In the genomic region with DNA sequence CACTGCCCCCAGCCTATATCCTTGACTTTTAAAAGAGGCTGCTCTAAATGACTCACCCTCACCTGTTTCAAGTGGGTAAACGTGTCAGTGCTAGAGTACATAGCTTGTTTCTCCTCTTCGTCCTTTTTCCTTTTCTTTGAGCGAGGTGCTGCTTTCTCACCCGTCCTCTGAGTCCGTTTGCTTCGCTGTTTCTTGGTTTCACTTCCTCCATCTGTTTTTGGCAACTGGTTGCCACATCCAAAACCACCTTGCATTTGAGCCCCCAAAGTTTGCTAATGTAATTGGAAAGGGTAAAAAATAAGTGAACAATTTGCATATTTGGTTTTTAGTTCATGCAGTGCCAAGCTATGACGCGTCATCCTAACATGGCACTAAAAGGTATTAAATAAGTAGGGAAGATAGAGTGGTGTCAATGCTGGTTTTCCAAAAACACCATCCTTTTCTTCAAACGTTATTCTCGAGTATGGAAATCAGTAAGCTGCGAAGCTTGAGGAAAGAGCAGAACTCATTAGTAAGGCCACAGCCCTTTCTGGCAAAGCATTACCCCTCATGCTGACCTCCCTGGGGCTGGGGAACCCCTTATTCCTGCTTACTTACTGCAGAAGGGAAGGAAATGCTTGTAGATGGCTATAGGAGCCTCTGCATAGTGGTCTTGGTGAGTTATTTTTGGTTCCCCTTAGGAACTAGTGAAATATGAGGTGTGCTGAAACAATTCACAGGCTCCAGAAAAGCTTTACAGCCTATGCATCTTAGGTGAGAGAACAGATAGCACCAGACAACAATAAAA, we compare ENCODE assay signal across 9 cellular contexts.
DNase-seq lines count a peak whose midpoint lies in the region; ATAC-seq and TF ChIP-seq lines count a peak whose summit lies in the region.
"Had no signal": no experiment of that assay in that cellular context is flagged by ENCODE, and none has a peak within 500 bp of the region (broad histone marks: within the 10 kb centered on the region; RNA-seq: fewer than 3 reads in every experiment).

No MANE protein-coding gene starts in this region.

- H3K27me3 ChIP-seq in breast epithelium, result no peaks in the 10 kb centered on the region
- H3K27me3 ChIP-seq in mesendoderm (ENCODE audit: insufficient read depth, low read length, poor library complexity), result no peaks in the 10 kb centered on the region
- H3K27me3 ChIP-seq: body of pancreas had no signal

- H3K9me3 ChIP-seq in breast epithelium, result no peaks in the 10 kb centered on the region
- H3K9me3 ChIP-seq: body of pancreas had no signal

- H3K56ac ChIP-seq in mesendoderm (ENCODE audit: low read length), result no peak overlapping the region

- H4K8ac ChIP-seq in mesendoderm (ENCODE audit: low read depth, low read length), result no peak overlapping the region

- H3K4ac ChIP-seq in mesendoderm (ENCODE audit: low read depth, low read length), result no peak overlapping the region

- WGBS in mesendoderm (ENCODE audit: extremely low coverage, insufficient coverage, low lambda C conversion rate), result no CpG with 5 or more reads among the region's 11 CpGs

- TF ChIP-seq POLR2A in breast epithelium (IDR thresholded peaks at IDR 0.05), result no peak

- H2BK15ac ChIP-seq in mesendoderm (replicated peaks; ENCODE audit: low read depth), result no peak overlapping the region

- DNase-seq in DMS53 treated with DMSO at 0.1 percent for 48 hours (lab: John Stamatoyannopoulos, UW; ENCODE audit: unreplicated experiment) (peak; percentile 73), breast epithelium (ENCODE audit: low spot score in 2 of 2) (no peak), cerebellar nuclear complex (lab: John Stamatoyannopoulos, UW) (no peak), mesendoderm (no peak), left cardiac atrium (no peak)
- no peak for DNase-seq in activated T-helper 1 cell treated with anti-CD3 and anti-CD28 coated beads, Interleukin-12 subunit alpha, Interleukin-12 subunit beta, Interleukin-2, Interleukin-4 antibody, amounts not matched to agents 30 ng/mL and 10 ng/mL and 1 ng/mL, durations not matched to agents 14 hours and 24 hours and 36 hours (ENCODE audit: low spot score)
- DNase-seq: body of pancreas had no signal

- H3K36me3 ChIP-seq in breast epithelium (peaks cover 12% of the 10 kb centered on the region), mesendoderm (ENCODE audit: control insufficient read depth, insufficient read depth, low read length) (peaks cover 8% of the 10 kb centered on the region)

- TF ChIP-seq CTCF in breast epithelium (IDR thresholded peaks at IDR 0.05), result no peak

- H3K4me2 ChIP-seq in mesendoderm (ENCODE audit: low read length), result no peak overlapping the region

- no peaks in the 10 kb centered on the region for H3K79me2 ChIP-seq in mesendoderm (ENCODE audit: control insufficient read depth, insufficient read depth, low read length)

- no peak overlapping the region for H4K5ac ChIP-seq in mesendoderm (ENCODE audit: low read length)

- ATAC-seq in GM19438 (IDR thresholded peaks at IDR 0.05; ENCODE audit: low read depth, unreplicated experiment) (peak; percentile 94), HG03139 (IDR thresholded peaks at IDR 0.05; ENCODE audit: unreplicated experiment) (peak; percentile 92), left cardiac atrium (no peak)
- ATAC-seq: body of pancreas had no signal

- H3K27ac Mint-ChIP-seq in activated T-helper 1 cell treated with anti-CD3 and anti-CD28 coated beads, Interleukin-12 subunit alpha, Interleukin-12 subunit beta, Interleukin-2, Interleukin-4 antibody, amounts not matched to agents 30 ng/mL and 10 ng/mL and 1 ng/mL, durations not matched to agents 14 hours and 24 hours and 36 hours, result peak overlapping the region; percentile 71

- no peaks in the 10 kb centered on the region for H3K79me1 ChIP-seq in mesendoderm (ENCODE audit: low read length)

- no peak overlapping the region for H3K9ac ChIP-seq in mesendoderm (ENCODE audit: low read length)

- H3K4me1 ChIP-seq in breast epithelium, result no peaks in the 10 kb centered on the region
- H3K4me1 ChIP-seq in mesendoderm (ENCODE audit: control insufficient read depth, low read depth, low read length), result no peaks in the 10 kb centered on the region
- H3K4me1 ChIP-seq: body of pancreas had no signal

- no peak overlapping the region for H3K4me3 Mint-ChIP-seq in activated T-helper 1 cell treated with anti-CD3 and anti-CD28 coated beads, Interleukin-12 subunit alpha, Interleukin-12 subunit beta, Interleukin-2, Interleukin-4 antibody, amounts not matched to agents 30 ng/mL and 10 ng/mL and 1 ng/mL, durations not matched to agents 14 hours and 24 hours and 36 hours

- no peak overlapping the region for H2AK5ac ChIP-seq in mesendoderm (ENCODE audit: low read length)

- H3K27ac ChIP-seq in breast epithelium (no peak overlapping the region), mesendoderm (ENCODE audit: low read depth, low read length) (no peak overlapping the region)
- H3K27ac ChIP-seq: body of pancreas had no signal

- H3K4me1 Mint-ChIP-seq in activated T-helper 1 cell treated with anti-CD3 and anti-CD28 coated beads, Interleukin-12 subunit alpha, Interleukin-12 subunit beta, Interleukin-2, Interleukin-4 antibody, amounts not matched to agents 30 ng/mL and 10 ng/mL and 1 ng/mL, durations not matched to agents 14 hours and 24 hours and 36 hours (ENCODE audit: low read depth), result peaks cover 10% of the 10 kb centered on the region

- no peak overlapping the region for H2BK5ac ChIP-seq in mesendoderm (ENCODE audit: low read length)

- no peak overlapping the region for H3K4me3 ChIP-seq in breast epithelium
- H3K4me3 ChIP-seq in mesendoderm (ENCODE audit: low read length), result no peak overlapping the region
- H3K4me3 ChIP-seq: body of pancreas had no signal

- no peak overlapping the region for H3K18ac ChIP-seq in mesendoderm (ENCODE audit: low read length)

- peaks cover 56% of the 10 kb centered on the region for H3K36me3 Mint-ChIP-seq in activated T-helper 1 cell treated with anti-CD3 and anti-CD28 coated beads, Interleukin-12 subunit alpha, Interleukin-12 subunit beta, Interleukin-2, Interleukin-4 antibody, amounts not matched to agents 30 ng/mL and 10 ng/mL and 1 ng/mL, durations not matched to agents 14 hours and 24 hours and 36 hours (ENCODE audit: low read depth)

- H3K23ac ChIP-seq in mesendoderm (ENCODE audit: low read length), result no peak overlapping the region

- intact Hi-C loops in activated T-helper 1 cell treated with anti-CD3 and anti-CD28 coated beads, Interleukin-12 subunit alpha, Interleukin-12 subunit beta, Interleukin-2, Interleukin-4 antibody, amounts not matched to agents 30 ng/mL and 10 ng/mL and 1 ng/mL, durations not matched to agents 14 hours and 24 hours and 36 hours (cut with micrococcal nuclease), result no loop called here
- intact Hi-C loops in breast epithelium (cut with DNase I; ENCODE audit: low total_unique reads) (no loop called here), left cardiac atrium (cut with DNase I) (no loop called here)

- H2BK120ac ChIP-seq in mesendoderm (ENCODE audit: low read depth, low read length), result no peak overlapping the region

- H3K9me3 Mint-ChIP-seq in activated T-helper 1 cell treated with anti-CD3 and anti-CD28 coated beads, Interleukin-12 subunit alpha, Interleukin-12 subunit beta, Interleukin-2, Interleukin-4 antibody, amounts not matched to agents 30 ng/mL and 10 ng/mL and 1 ng/mL, durations not matched to agents 14 hours and 24 hours and 36 hours, result no peaks in the 10 kb centered on the region

- H3K27me3 Mint-ChIP-seq in activated T-helper 1 cell treated with anti-CD3 and anti-CD28 coated beads, Interleukin-12 subunit alpha, Interleukin-12 subunit beta, Interleukin-2, Interleukin-4 antibody, amounts not matched to agents 30 ng/mL and 10 ng/mL and 1 ng/mL, durations not matched to agents 14 hours and 24 hours and 36 hours (ENCODE audit: insufficient read depth), result no peaks in the 10 kb centered on the region

Comparison
In these comparisons a context has a peak if more than half of its experiments do, and no peak if none do; other contexts are left out.
1. ATAC-seq: peak in GM19438 (single experiment) and HG03139 (single experiment); none in left cardiac atrium (0 of 2).